In the genomic region with DNA sequence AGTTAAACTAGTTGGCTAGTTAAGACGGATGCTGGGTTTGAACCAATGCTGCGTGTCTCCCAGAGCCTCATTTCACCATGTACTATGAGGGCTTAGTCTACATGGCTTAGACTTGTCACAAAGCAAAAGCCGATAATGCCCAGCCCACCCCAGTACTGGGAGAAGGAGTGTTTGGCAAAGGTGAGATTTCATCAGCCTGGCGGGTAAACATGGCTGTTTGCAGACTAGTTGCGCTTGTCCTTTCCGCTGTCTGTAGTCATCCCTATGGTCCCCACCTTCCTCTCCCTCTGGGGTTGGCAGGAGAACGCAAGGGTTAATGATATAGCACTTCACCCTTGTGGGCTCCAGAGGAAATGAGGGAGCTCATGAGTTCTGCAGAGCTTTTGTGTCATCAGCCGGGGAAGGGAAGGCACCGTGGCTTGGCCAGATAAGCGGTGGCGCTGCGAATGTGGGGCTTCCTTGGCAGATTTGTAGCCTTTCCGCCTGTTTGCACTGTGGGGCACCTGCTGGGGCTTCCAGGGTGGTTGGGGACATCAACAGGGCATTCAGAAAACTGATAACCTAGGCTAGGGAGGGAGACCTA, we compare ENCODE assay signal across 9 cellular contexts. TPM values are rescaled to one million over a fixed set of nuclear protein-coding genes. Genes with fewer than 3 reads are reported as not detected.
DNase-seq lines count a peak whose midpoint lies in the region; ATAC-seq and TF ChIP-seq lines count a peak whose summit lies in the region.
"Had no signal": no experiment of that assay in that cellular context is flagged by ENCODE, and none has a peak within 500 bp of the region (broad histone marks: within the 10 kb centered on the region; RNA-seq: fewer than 3 reads in every experiment).

No MANE protein-coding gene starts in this region.

- H3K4me3 ChIP-seq in Caco-2 (ENCODE audit: low read depth, low read length) (no peak overlapping the region), Loucy (ENCODE audit: low read length, poor library complexity, severe bottlenecking) (peak overlapping the region; percentile 34)
- H3K4me3 ChIP-seq: SK-N-MC had no signal

- TF ChIP-seq CTCF in Caco-2 (IDR thresholded peaks at IDR 0.05; ENCODE audit: insufficient read depth in 1 of 2, low read depth in 1 of 2, low read length in 1 of 2, severe bottlenecking in 1 of 2, unreplicated experiment in 1 of 2) (no peak), Loucy (conservative IDR thresholded peaks at IDR 0.05; ENCODE audit: low read length) (peak; percentile 41)

- POLR2A ChIA-PET in Caco-2 (lab: Charles Lee): no interaction called here
- POLR2A ChIA-PET in activated CD4-positive, alpha-beta memory T cell treated with anti-CD3 and anti-CD28 coated beads, Interleukin-2, amount 10 ng/mL, durations not matched to agents 7 days and 5 days (lab: Charles Lee): no interaction called here

- no peaks in the 10 kb centered on the region for H3K36me3 ChIP-seq in Caco-2 (ENCODE audit: control insufficient read depth, insufficient read depth, low read length)
- no peaks in the 10 kb centered on the region for H3K36me3 ChIP-seq in Loucy (ENCODE audit: insufficient read depth, low read length)

- no TSS peak for BruUV-seq in Caco-2 (replicated peaks; lab: Mats Ljungman, UMichigan)

- H3K27me3 Mint-ChIP-seq in Caco-2 (ENCODE audit: insufficient read depth, unreplicated experiment) (no peaks in the 10 kb centered on the region), naive B cell (peaks cover 0 to 11% (median 9%) of the 10 kb centered on the region in 3 donors)
- H3K27me3 Mint-ChIP-seq in activated CD4-positive, alpha-beta memory T cell treated with anti-CD3 and anti-CD28 coated beads, Interleukin-2, amount 10 ng/mL, durations not matched to agents 7 days and 5 days: no peaks in the 10 kb centered on the region

- H3K4me3 Mint-ChIP-seq in Caco-2 (ENCODE audit: unreplicated experiment): no peak overlapping the region
- H3K4me3 Mint-ChIP-seq in activated CD4-positive, alpha-beta memory T cell treated with anti-CD3 and anti-CD28 coated beads, Interleukin-2, amount 10 ng/mL, durations not matched to agents 7 days and 5 days: peak overlapping the region; percentile 69
- H3K4me3 Mint-ChIP-seq in naive B cell: peak overlapping the region in 6 of 8 donors; percentile 9 to 80 (median 54)

- H3K4me1 ChIP-seq in Caco-2 (peaks cover 32% of the 10 kb centered on the region), Loucy (ENCODE audit: insufficient read depth, low read length, poor library complexity, severe bottlenecking) (peaks cover 67% of the 10 kb centered on the region)

- H3K9me3 Mint-ChIP-seq in Caco-2 (ENCODE audit: unreplicated experiment) (no peaks in the 10 kb centered on the region), naive B cell (peaks cover 0 to under 1% (median 0%) of the 10 kb centered on the region in 7 donors)
- no peaks in the 10 kb centered on the region for H3K9me3 Mint-ChIP-seq in activated CD4-positive, alpha-beta memory T cell treated with anti-CD3 and anti-CD28 coated beads, Interleukin-2, amount 10 ng/mL, durations not matched to agents 7 days and 5 days

- H3K27ac Mint-ChIP-seq in Caco-2 (ENCODE audit: unreplicated experiment) (peak overlapping the region; percentile 32), naive B cell (peak overlapping the region in 1 of 6 donors; percentile 73)
- peak overlapping the region; percentile 92 for H3K27ac Mint-ChIP-seq in activated CD4-positive, alpha-beta memory T cell treated with anti-CD3 and anti-CD28 coated beads, Interleukin-2, amount 10 ng/mL, durations not matched to agents 7 days and 5 days

- peak overlapping the region; percentile 78 for H3K4me2 ChIP-seq in Loucy (ENCODE audit: low read depth, low read length, poor library complexity, severe bottlenecking)

- peaks cover 33% of the 10 kb centered on the region for H3F3A ChIP-seq in Loucy (ENCODE audit: low read depth)

- peaks cover 16% of the 10 kb centered on the region for H3K79me2 ChIP-seq in Loucy (ENCODE audit: insufficient read depth, low read length)

- H3K9ac ChIP-seq in Loucy (ENCODE audit: low read depth, low read length, poor library complexity, severe bottlenecking): peak overlapping the region; percentile 73

- CTCF ChIA-PET in Caco-2 (lab: Charles Lee): no interaction called here
- CTCF ChIA-PET in activated CD4-positive, alpha-beta memory T cell treated with anti-CD3 and anti-CD28 coated beads, Interleukin-2, amount 10 ng/mL, durations not matched to agents 7 days and 5 days (lab: Charles Lee): interaction anchor here (0.9 kb wide), 1 partner anchor 26 kb away, joined by 3 read pairs; no protein-coding TSS in a partner anchor

- H2AFZ ChIP-seq in Loucy (ENCODE audit: low read length): no peak overlapping the region

- H3K36me3 Mint-ChIP-seq in Caco-2 (ENCODE audit: insufficient read depth, unreplicated experiment) (peaks cover 7% of the 10 kb centered on the region), naive B cell (no peaks in the 10 kb centered on the region)
- H3K36me3 Mint-ChIP-seq in activated CD4-positive, alpha-beta memory T cell treated with anti-CD3 and anti-CD28 coated beads, Interleukin-2, amount 10 ng/mL, durations not matched to agents 7 days and 5 days (ENCODE audit: low read depth): no peaks in the 10 kb centered on the region

- H4K20me1 ChIP-seq in Loucy (ENCODE audit: insufficient read depth, low read length, poor library complexity, severe bottlenecking): no peaks in the 10 kb centered on the region

- H3K4me1 Mint-ChIP-seq in Caco-2 (ENCODE audit: low read depth, unreplicated experiment) (peaks cover 20% of the 10 kb centered on the region), naive B cell (peaks cover 28 to 36% (median 31%) of the 10 kb centered on the region in 3 donors)
- H3K4me1 Mint-ChIP-seq in activated CD4-positive, alpha-beta memory T cell treated with anti-CD3 and anti-CD28 coated beads, Interleukin-2, amount 10 ng/mL, durations not matched to agents 7 days and 5 days: peaks cover 47% of the 10 kb centered on the region

- intact Hi-C loops in Caco-2 (cut with micrococcal nuclease; ENCODE audit: unreplicated experiment): no loop called here
- intact Hi-C loops in posterior cingulate gyrus (cut with DNase I): no loop called here

- H3K9me2 ChIP-seq in Loucy (replicated peaks; ENCODE audit: low read depth, low read length): no peaks in the 10 kb centered on the region

- no peak for ATAC-seq in naive B cell (ENCODE audit: low read depth in 2 of 2)
- ATAC-seq in GM19455 (IDR thresholded peaks at IDR 0.05; ENCODE audit: unreplicated experiment): no peak
- no peak for ATAC-seq in HG03280 (IDR thresholded peaks at IDR 0.05; ENCODE audit: unreplicated experiment)
- ATAC-seq in HG03342 (IDR thresholded peaks at IDR 0.05; ENCODE audit: unreplicated experiment): no peak

- H3K9me3 ChIP-seq in Caco-2 (no peaks in the 10 kb centered on the region), Loucy (ENCODE audit: insufficient read depth, low read depth, low read length) (no peaks in the 10 kb centered on the region)

- DNase-seq in Caco-2: no peak
- peak; percentile 37 for DNase-seq in activated CD4-positive, alpha-beta memory T cell treated with anti-CD3 and anti-CD28 coated beads, Interleukin-2, amount 10 ng/mL, durations not matched to agents 7 days and 5 days
- no peak for DNase-seq in naive B cell
- DNase-seq in posterior cingulate gyrus: no peak

- no peaks in the 10 kb centered on the region for H3K27me3 ChIP-seq in Caco-2 (replicated peaks; ENCODE audit: control insufficient read depth, insufficient read depth, low read length)
- no peaks in the 10 kb centered on the region for H3K27me3 ChIP-seq in Loucy (ENCODE audit: insufficient read depth, low read length, poor library complexity, severe bottlenecking)

RNA-seq across cellular contexts. Expression of gene SOX13, which starts 29.2 kb away (rescaled TPM):
- 31.5 and 34.5 TPM in 2 replicates for total RNA-seq in Caco-2 (2022)
- total RNA-seq in activated CD4-positive, alpha-beta memory T cell treated with anti-CD3 and anti-CD28 coated beads, Interleukin-2, amount 10 ng/mL, durations not matched to agents 7 days and 5 days: 1 to 10 TPM; 7.4 to 7.8 TPM
- not detected for polyA plus RNA-seq in naive B cell (ENCODE audit: low read depth in 6 of 6)

RNA-seq across cellular contexts. Expression of gene ETNK2, which starts 49.7 kb away (rescaled TPM):
- 16.2 and 21.9 TPM in 2 replicates for total RNA-seq in Caco-2 (2022)
- under 1 TPM; 0.08 to 0.18 TPM for total RNA-seq in activated CD4-positive, alpha-beta memory T cell treated with anti-CD3 and anti-CD28 coated beads, Interleukin-2, amount 10 ng/mL, durations not matched to agents 7 days and 5 days
- polyA plus RNA-seq in naive B cell (ENCODE audit: low read depth in 6 of 6): under 1 TPM in 4 of 6 donors, not detected in 2; 0.18 to 0.99 (median 0.35) TPM

Comparison
In these comparisons a context has a peak if more than half of its experiments do, and no peak if none do; other contexts are left out.
1. RNA of gene ETNK2, which starts 49.7 kb away (total RNA-seq): 16.2 to 21.9 TPM in Caco-2; 0.08 to 0.18 TPM in activated CD4-positive, alpha-beta memory T cell treated with anti-CD3 and anti-CD28 coated beads, Interleukin-2, amount 10 ng/mL, durations not matched to agents 7 days and 5 days; every median in the first group is over 10 times any median in the second.